2 cellular contexts compared by ENCODE assay signal in genomic region chr5:15073453-15073852, GRCh38.
A peak's percentile ranks its signal among the peaks of the same experiment; 100 is the strongest.
TF ChIP-seq lines count a peak whose summit lies in the region.

No MANE protein-coding gene starts in this region.

TF ChIP-seq in HepG2, 621 proteins besides CTCF, POLR2A, EP300 and RAD21:
- TF ChIP-seq NFYB (CRISPR knock-in tag; IDR thresholded peaks at IDR 0.05) = 0 out of 2 replicates have a peak, but pooled peaks have one; percentile 23
- no peak for TF ChIP-seq RCOR2 (CRISPR knock-in tag; IDR thresholded peaks at IDR 0.05)

TF ChIP-seq in K562, 482 proteins besides CTCF, POLR2A, EP300 and RAD21:
- TF ChIP-seq TEAD1 (CRISPR knock-in tag; IDR thresholded peaks at IDR 0.05) (no peak), NFYB (IDR thresholded peaks at IDR 0.05; ENCODE audit: extremely low read depth, insufficient read length) (peak; percentile 68), USF2 (CRISPR knock-in tag; IDR thresholded peaks at IDR 0.05) (peak; percentile 50; the same call in 1 of the 2 replicates), USF1 (CRISPR knock-in tag; IDR thresholded peaks at IDR 0.05) (0 out of 2 replicates have a peak, but pooled peaks have one; percentile 10)
- TF ChIP-seq, protein P1, sequence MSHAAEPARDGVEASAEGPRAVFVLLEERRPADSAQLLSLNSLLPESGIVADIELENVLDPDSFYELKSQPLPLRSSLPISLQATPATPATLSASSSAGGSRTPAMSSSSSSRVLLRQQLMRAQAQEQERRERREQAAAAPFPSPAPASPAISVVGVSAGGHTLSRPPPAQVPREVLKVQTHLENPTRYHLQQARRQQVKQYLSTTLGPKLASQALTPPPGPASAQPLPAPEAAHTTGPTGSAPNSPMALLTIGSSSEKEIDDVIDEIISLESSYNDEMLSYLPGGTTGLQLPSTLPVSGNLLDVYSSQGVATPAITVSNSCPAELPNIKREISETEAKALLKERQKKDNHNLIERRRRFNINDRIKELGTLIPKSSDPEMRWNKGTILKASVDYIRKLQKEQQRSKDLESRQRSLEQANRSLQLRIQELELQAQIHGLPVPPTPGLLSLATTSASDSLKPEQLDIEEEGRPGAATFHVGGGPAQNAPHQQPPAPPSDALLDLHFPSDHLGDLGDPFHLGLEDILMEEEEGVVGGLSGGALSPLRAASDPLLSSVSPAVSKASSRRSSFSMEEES (CRISPR knock-in tag; IDR thresholded peaks at IDR 0.05) = peak; percentile 49
